In the genomic region with DNA sequence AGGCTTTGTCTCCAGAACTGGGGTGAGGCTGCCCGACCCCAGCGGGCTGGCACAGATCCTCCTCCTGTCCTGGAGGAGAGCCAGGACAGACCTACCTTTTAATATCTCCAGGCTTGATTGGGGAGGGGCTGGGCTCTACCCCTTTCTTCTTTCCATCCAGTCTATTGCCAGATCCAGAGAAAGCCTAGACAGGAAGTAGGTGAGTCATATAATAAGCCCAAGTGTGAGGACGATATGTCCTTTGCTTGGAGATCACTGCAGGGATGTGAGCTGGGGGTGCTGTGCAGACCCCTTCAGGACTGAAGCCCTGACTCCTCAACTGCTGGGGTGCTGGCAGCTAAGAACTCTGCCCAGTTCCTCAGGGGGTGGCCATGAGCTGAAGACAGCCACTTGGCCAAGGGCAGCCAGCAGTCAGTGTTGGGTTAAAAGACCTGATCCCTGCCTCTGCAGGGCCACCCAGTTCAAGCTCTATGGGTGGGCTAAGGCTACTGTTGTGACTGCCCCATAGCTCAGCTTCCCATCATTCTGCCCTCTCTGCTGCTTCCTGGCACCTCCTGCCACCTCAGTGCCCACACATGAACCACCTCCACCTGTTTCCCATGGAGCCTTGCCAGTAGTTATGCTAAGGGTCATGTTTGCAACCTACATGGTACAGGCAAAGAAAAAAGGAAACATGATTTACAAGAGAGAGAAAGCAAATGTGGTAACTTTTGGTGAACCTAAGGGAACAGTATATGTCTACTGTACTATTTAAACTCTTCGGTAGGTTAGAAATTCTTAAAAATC, we compare ENCODE assay signal across 23 cellular contexts. TPM values are rescaled to one million over a fixed set of nuclear protein-coding genes. Genes with fewer than 3 reads are reported as not detected.
DNase-seq lines count a peak whose midpoint lies in the region; ATAC-seq and TF ChIP-seq lines count a peak whose summit lies in the region.
"Had no signal": no experiment of that assay in that cellular context is flagged by ENCODE, and none has a peak within 500 bp of the region (broad histone marks: within the 10 kb centered on the region; RNA-seq: fewer than 3 reads in every experiment).

No MANE protein-coding gene starts in this region.

- TF ChIP-seq CTCF in GM23338 (conservative IDR thresholded peaks at IDR 0.05; ENCODE audit: low read depth in 2 of 2) = no peak

- H3K4me1 Mint-ChIP-seq in activated CD4-positive, alpha-beta memory T cell treated with anti-CD3 and anti-CD28 coated beads for 36 hours (ENCODE audit: low read depth) = peaks cover 2% of the 10 kb centered on the region
- no peaks in the 10 kb centered on the region for H3K4me1 Mint-ChIP-seq in activated CD4-positive, alpha-beta memory T cell treated with anti-CD3 and anti-CD28 coated beads, Interleukin-2, amount 10 ng/mL, durations not matched to agents 7 days and 5 days
- H3K4me1 Mint-ChIP-seq in central memory CD8-positive, alpha-beta T cell = no peaks in the 10 kb centered on the region
- H3K4me1 Mint-ChIP-seq in GM23338 = peaks cover 7% of the 10 kb centered on the region

- POLR2A ChIA-PET in activated CD4-positive, alpha-beta memory T cell treated with anti-CD3 and anti-CD28 coated beads for 36 hours (lab: Charles Lee) = interaction anchor here (0.5 to 0.6 kb wide), 2 partner anchors 18 to 52 kb away, joined by 3 read pairs; no protein-coding TSS in a partner anchor
- POLR2A ChIA-PET in activated CD4-positive, alpha-beta memory T cell treated with anti-CD3 and anti-CD28 coated beads, Interleukin-2, amount 10 ng/mL, durations not matched to agents 7 days and 5 days (lab: Charles Lee) = interaction anchor here (0.7 kb wide), 1 partner anchor 15 kb away, joined by 3 read pairs; no protein-coding TSS in a partner anchor

- H3K27ac Mint-ChIP-seq in activated CD4-positive, alpha-beta memory T cell treated with anti-CD3 and anti-CD28 coated beads for 36 hours = peak overlapping the region; percentile 23
- H3K27ac Mint-ChIP-seq in activated CD4-positive, alpha-beta memory T cell treated with anti-CD3 and anti-CD28 coated beads, Interleukin-2, amount 10 ng/mL, durations not matched to agents 7 days and 5 days = no peak overlapping the region
- H3K27ac Mint-ChIP-seq in central memory CD8-positive, alpha-beta T cell (ENCODE audit: low read depth) = peak overlapping the region; percentile 37
- H3K27ac Mint-ChIP-seq in GM23338 = no peak overlapping the region
- H3K27ac Mint-ChIP-seq: type B pancreatic cell had no signal

- H3K27me3 ChIP-seq in neuronal stem cell (ENCODE audit: control insufficient read depth in 3 of 3, insufficient read depth in 3 of 3, low read depth in 1 of 3, low read length in 3 of 3) (no peaks in the 10 kb centered on the region), GM23338 (ENCODE audit: insufficient read depth) (no peaks in the 10 kb centered on the region)
- H3K27me3 ChIP-seq: esophagus muscularis mucosa had no signal

- H2AFZ ChIP-seq in neuronal stem cell (ENCODE audit: low read length) = no peak overlapping the region
- no peak overlapping the region for H2AFZ ChIP-seq in GM23338

- H3K4me1 ChIP-seq in neuronal stem cell (ENCODE audit: control insufficient read depth in 2 of 2, insufficient read depth in 1 of 2, low read depth in 1 of 2, low read length in 2 of 2) = no peaks in the 10 kb centered on the region
- H3K4me1 ChIP-seq in GM23338 (ENCODE audit: insufficient read depth) = no peaks in the 10 kb centered on the region
- H3K4me1 ChIP-seq: esophagus muscularis mucosa had no signal

- H4K91ac ChIP-seq in neuronal stem cell (ENCODE audit: low read depth, low read length, poor library complexity) = no peak overlapping the region

- no peak overlapping the region for H4K8ac ChIP-seq in neuronal stem cell (ENCODE audit: low read depth, low read length)

- no peak overlapping the region for H2BK12ac ChIP-seq in neuronal stem cell (ENCODE audit: low read length)

- H2AK5ac ChIP-seq in neuronal stem cell (ENCODE audit: low read depth, low read length) = no peak overlapping the region

- H3K36me3 Mint-ChIP-seq in activated CD4-positive, alpha-beta memory T cell treated with anti-CD3 and anti-CD28 coated beads for 36 hours = peaks cover 41% of the 10 kb centered on the region
- peaks cover 59% of the 10 kb centered on the region for H3K36me3 Mint-ChIP-seq in activated CD4-positive, alpha-beta memory T cell treated with anti-CD3 and anti-CD28 coated beads, Interleukin-2, amount 10 ng/mL, durations not matched to agents 7 days and 5 days (ENCODE audit: low read depth)
- H3K36me3 Mint-ChIP-seq in central memory CD8-positive, alpha-beta T cell (ENCODE audit: insufficient read depth) = peaks cover 54% of the 10 kb centered on the region
- peaks cover 76% of the 10 kb centered on the region for H3K36me3 Mint-ChIP-seq in GM23338 (ENCODE audit: low read depth)

- H3K36me3 ChIP-seq in neuronal stem cell (replicated peaks in 1 of 2; ENCODE audit: control insufficient read depth in 2 of 2, insufficient read depth in 2 of 2, low read length in 2 of 2) = peaks cover 47 to 91% of the 10 kb centered on the region in 2 donors
- H3K36me3 ChIP-seq in GM23338 (ENCODE audit: insufficient read depth) = peaks cover 38% of the 10 kb centered on the region

- no CpG with 5 or more reads among the region's 4 CpGs for WGBS in neuronal stem cell (ENCODE audit: extremely low coverage in 2 of 2, insufficient read length in 2 of 2, insufficient replicate concordance in 1 of 2), 2 donors

- H3K4me3 ChIP-seq in neuronal stem cell (ENCODE audit: low read length in 2 of 2) = no peak overlapping the region
- no peak overlapping the region for H3K4me3 ChIP-seq in GM23338
- H3K4me3 ChIP-seq: esophagus muscularis mucosa had no signal

- H3K9me2 ChIP-seq in GM23338 (ENCODE audit: insufficient read depth) = no peaks in the 10 kb centered on the region

- no peaks in the 10 kb centered on the region for H3K9me3 Mint-ChIP-seq in activated CD4-positive, alpha-beta memory T cell treated with anti-CD3 and anti-CD28 coated beads for 36 hours
- no peaks in the 10 kb centered on the region for H3K9me3 Mint-ChIP-seq in activated CD4-positive, alpha-beta memory T cell treated with anti-CD3 and anti-CD28 coated beads, Interleukin-2, amount 10 ng/mL, durations not matched to agents 7 days and 5 days
- H3K9me3 Mint-ChIP-seq in central memory CD8-positive, alpha-beta T cell = no peaks in the 10 kb centered on the region
- H3K9me3 Mint-ChIP-seq in GM23338 = no peaks in the 10 kb centered on the region
- H3K9me3 Mint-ChIP-seq: type B pancreatic cell had no signal

- no peak overlapping the region for H3K9ac ChIP-seq in neuronal stem cell (ENCODE audit: low read depth, low read length, poor library complexity)

- H3K27me3 Mint-ChIP-seq in activated CD4-positive, alpha-beta memory T cell treated with anti-CD3 and anti-CD28 coated beads for 36 hours = no peaks in the 10 kb centered on the region
- no peaks in the 10 kb centered on the region for H3K27me3 Mint-ChIP-seq in activated CD4-positive, alpha-beta memory T cell treated with anti-CD3 and anti-CD28 coated beads, Interleukin-2, amount 10 ng/mL, durations not matched to agents 7 days and 5 days
- no peaks in the 10 kb centered on the region for H3K27me3 Mint-ChIP-seq in central memory CD8-positive, alpha-beta T cell
- peaks cover 2% of the 10 kb centered on the region for H3K27me3 Mint-ChIP-seq in GM23338 (ENCODE audit: insufficient read depth, low read depth, poor library complexity)
- H3K27me3 Mint-ChIP-seq: type B pancreatic cell had no signal

- H3F3A ChIP-seq in GM23338 (replicated peaks; ENCODE audit: low read depth) = 0 out of 2 replicates have a peak, but pooled peaks cover 3% of the 10 kb centered on the region

- H3K18ac ChIP-seq in neuronal stem cell (ENCODE audit: low read length) = no peak overlapping the region

- H3K4me3 Mint-ChIP-seq in activated CD4-positive, alpha-beta memory T cell treated with anti-CD3 and anti-CD28 coated beads for 36 hours = no peak overlapping the region
- H3K4me3 Mint-ChIP-seq in activated CD4-positive, alpha-beta memory T cell treated with anti-CD3 and anti-CD28 coated beads, Interleukin-2, amount 10 ng/mL, durations not matched to agents 7 days and 5 days = no peak overlapping the region
- no peak overlapping the region for H3K4me3 Mint-ChIP-seq in central memory CD8-positive, alpha-beta T cell
- H3K4me3 Mint-ChIP-seq in GM23338 = no peak overlapping the region
- H3K4me3 Mint-ChIP-seq: type B pancreatic cell had no signal

- H2BK5ac ChIP-seq in neuronal stem cell (ENCODE audit: low read length) = no peak overlapping the region

- H3K23ac ChIP-seq in neuronal stem cell (ENCODE audit: low read depth, low read length, poor library complexity) = peak overlapping the region; percentile 82

- no peak overlapping the region for H3K14ac ChIP-seq in neuronal stem cell (ENCODE audit: low read length)

- no peak for DNase-seq in activated CD4-positive, alpha-beta memory T cell treated with anti-CD3 and anti-CD28 coated beads for 36 hours
- no peak for DNase-seq in activated CD4-positive, alpha-beta memory T cell treated with anti-CD3 and anti-CD28 coated beads, Interleukin-2, amount 10 ng/mL, durations not matched to agents 7 days and 5 days
- peak; percentile 43 for DNase-seq in HT1080 (ENCODE audit: low read depth)
- no peak for DNase-seq in central memory CD8-positive, alpha-beta T cell (ENCODE audit: low spot score in 2 of 2)
- DNase-seq in neuronal stem cell (ENCODE audit: low spot score) = no peak
- DNase-seq in GM23338 (ENCODE audit: low spot score) = no peak
- DNase-seq: activated CD4-positive, alpha-beta T cell treated with anti-CD3 and anti-CD28 coated beads for 1 hour; activated effector memory CD4-positive, alpha-beta T cell treated with Interleukin-2 at 50 U/mL for 16 hours; amniotic stem cell; central memory CD4-positive, alpha-beta T cell; DMS53; effector CD8-positive, alpha-beta T cell; Karpas-422; kidney glomerular epithelial cell; NCI-H1092 treated with DMSO at 0.1 percent for 48 hours; NCI-H1930; NCI-H69; nucleus accumbens; SW 1271 had no signal

- H2BK120ac ChIP-seq in neuronal stem cell (ENCODE audit: low read depth, low read length) = no peak overlapping the region

- H3K79me1 ChIP-seq in neuronal stem cell (ENCODE audit: low read depth, low read length) = no peaks in the 10 kb centered on the region

- ATAC-seq in central memory CD8-positive, alpha-beta T cell (replicated peaks; ENCODE audit: extremely low read depth, poor library complexity, severe bottlenecking) = no peak
- no peak for ATAC-seq in HG02642 (IDR thresholded peaks at IDR 0.05; ENCODE audit: poor library complexity, unreplicated experiment)
- no peak for ATAC-seq in GM23338
- no peak for ATAC-seq in HG03460 (IDR thresholded peaks at IDR 0.05; ENCODE audit: unreplicated experiment)

- peaks cover 10% of the 10 kb centered on the region for H4K20me1 ChIP-seq in GM23338 (replicated peaks; ENCODE audit: insufficient read depth)

- H3K27ac ChIP-seq in neuronal stem cell (replicated peaks; ENCODE audit: low read length) (no peak overlapping the region), GM23338 (ENCODE audit: low read depth) (no peak overlapping the region)
- H3K27ac ChIP-seq: esophagus muscularis mucosa had no signal

- intact Hi-C loops in activated CD4-positive, alpha-beta memory T cell treated with anti-CD3 and anti-CD28 coated beads for 36 hours (cut with micrococcal nuclease) = no loop called here

- CTCF ChIA-PET in activated CD4-positive, alpha-beta memory T cell treated with anti-CD3 and anti-CD28 coated beads for 36 hours (lab: Charles Lee) = interaction anchor here (1.6 kb wide), 1 partner anchor 174 kb away, joined by 4 read pairs; no protein-coding TSS in a partner anchor
- CTCF ChIA-PET in activated CD4-positive, alpha-beta memory T cell treated with anti-CD3 and anti-CD28 coated beads, Interleukin-2, amount 10 ng/mL, durations not matched to agents 7 days and 5 days (lab: Charles Lee) = no interaction called here

- no peak overlapping the region for H3K4ac ChIP-seq in neuronal stem cell (ENCODE audit: low read length)

- H3K4me2 ChIP-seq in neuronal stem cell (ENCODE audit: insufficient read depth, low read length, poor library complexity, severe bottlenecking) = no peak overlapping the region
- no peak overlapping the region for H3K4me2 ChIP-seq in GM23338

- no peaks in the 10 kb centered on the region; the same call in 1 of the 2 replicates for H3K79me2 ChIP-seq in GM23338 (replicated peaks; ENCODE audit: insufficient read depth)

- H2BK15ac ChIP-seq in neuronal stem cell (ENCODE audit: low read length) = no peak overlapping the region

- H3K9me3 ChIP-seq in neuronal stem cell (replicated peaks in 1 of 2; ENCODE audit: control insufficient read depth in 2 of 2, insufficient read depth in 1 of 2, low read depth in 1 of 2, low read length in 2 of 2) = no peaks in the 10 kb centered on the region
- H3K9me3 ChIP-seq: esophagus muscularis mucosa had no signal

RNA-seq across cellular contexts. Expression of a gene that starts 8.3 kb away (rescaled TPM):
- 10 to 100 TPM; 23.3 to 23.5 TPM for total RNA-seq in activated CD4-positive, alpha-beta memory T cell treated with anti-CD3 and anti-CD28 coated beads for 36 hours
- total RNA-seq in activated CD4-positive, alpha-beta memory T cell treated with anti-CD3 and anti-CD28 coated beads, Interleukin-2, amount 10 ng/mL, durations not matched to agents 7 days and 5 days = 10 to 100 TPM; 31.8 to 32.9 TPM
- 35.9 and 45.7 TPM in 2 replicates for total RNA-seq in HT1080 (2014; rRNA removed; shearing (Covaris generic))
- 34.6 and 39.9 TPM in 2 replicates for polyA plus RNA-seq in HT1080 (2015; cell fraction: cytosol; rRNA removed)
- 14.0 and 14.8 TPM in 2 replicates for polyA plus RNA-seq in HT1080 (2015; cell fraction: nucleus; rRNA removed)
- 46.6 TPM for polyA plus RNA-seq in neuronal stem cell (2013, experiment 1 of 2)
- polyA plus RNA-seq in neuronal stem cell (2013, experiment 2 of 2) = 48.5 TPM
- total RNA-seq in GM23338 (2014; rRNA removed; shearing (Covaris generic)) = 24.5 and 40.2 TPM in 2 replicates
- 37.4 and 38.3 TPM in 2 replicates for polyA plus RNA-seq in GM23338 (2016; fragmentation: Nextera tagmentation; extraction: Ambion mirVana)

RNA-seq across cellular contexts. Expression of a gene that starts 23.2 kb away (rescaled TPM):
- total RNA-seq in activated CD4-positive, alpha-beta memory T cell treated with anti-CD3 and anti-CD28 coated beads for 36 hours = 10 to 100 TPM; 85.3 to 91.1 TPM
- 10 to 100 TPM; 62.1 to 65.6 TPM for total RNA-seq in activated CD4-positive, alpha-beta memory T cell treated with anti-CD3 and anti-CD28 coated beads, Interleukin-2, amount 10 ng/mL, durations not matched to agents 7 days and 5 days
- total RNA-seq in HT1080 (2014; rRNA removed; shearing (Covaris generic)) = 94.0 and 115 TPM in 2 replicates
- 52.7 and 70.3 TPM in 2 replicates for polyA plus RNA-seq in HT1080 (2015; cell fraction: cytosol; rRNA removed)
- polyA plus RNA-seq in HT1080 (2015; cell fraction: nucleus; rRNA removed) = 61.7 and 63.6 TPM in 2 replicates
- 62.6 TPM for polyA plus RNA-seq in neuronal stem cell (2013, experiment 1 of 2)
- 57.2 TPM for polyA plus RNA-seq in neuronal stem cell (2013, experiment 2 of 2)
- total RNA-seq in GM23338 (2014; rRNA removed; shearing (Covaris generic)) = 53.5 and 54.1 TPM in 2 replicates
- 80.3 and 93.8 TPM in 2 replicates for polyA plus RNA-seq in GM23338 (2016; fragmentation: Nextera tagmentation; extraction: Ambion mirVana)

RNA-seq across cellular contexts. Expression of a gene that starts 23.4 kb away (rescaled TPM):
- 10 to 100 TPM; 36.5 to 38.5 TPM for total RNA-seq in activated CD4-positive, alpha-beta memory T cell treated with anti-CD3 and anti-CD28 coated beads for 36 hours
- 10 to 100 TPM; 22.4 to 24.6 TPM for total RNA-seq in activated CD4-positive, alpha-beta memory T cell treated with anti-CD3 and anti-CD28 coated beads, Interleukin-2, amount 10 ng/mL, durations not matched to agents 7 days and 5 days
- total RNA-seq in HT1080 (2014; rRNA removed; shearing (Covaris generic)) = 47.3 and 63.5 TPM in 2 replicates
- 41.9 and 49.5 TPM in 2 replicates for polyA plus RNA-seq in HT1080 (2015; cell fraction: cytosol; rRNA removed)
- polyA plus RNA-seq in HT1080 (2015; cell fraction: nucleus; rRNA removed) = 21.3 and 24.9 TPM in 2 replicates
- polyA plus RNA-seq in neuronal stem cell (2013, experiment 1 of 2) = 19.6 TPM
- polyA plus RNA-seq in neuronal stem cell (2013, experiment 2 of 2) = 19.7 TPM
- total RNA-seq in GM23338 (2014; rRNA removed; shearing (Covaris generic)) = 15.2 and 15.5 TPM in 2 replicates
- polyA plus RNA-seq in GM23338 (2016; fragmentation: Nextera tagmentation; extraction: Ambion mirVana) = 53.5 and 56.1 TPM in 2 replicates

RNA-seq across cellular contexts. Expression of a gene that starts 23.9 kb away (rescaled TPM):
- total RNA-seq in activated CD4-positive, alpha-beta memory T cell treated with anti-CD3 and anti-CD28 coated beads for 36 hours = 100 to 1,000 TPM; 122 to 130 TPM
- 10 to 100 TPM; 53.2 to 56.2 TPM for total RNA-seq in activated CD4-positive, alpha-beta memory T cell treated with anti-CD3 and anti-CD28 coated beads, Interleukin-2, amount 10 ng/mL, durations not matched to agents 7 days and 5 days
- 56.6 and 59.7 TPM in 2 replicates for total RNA-seq in HT1080 (2014; rRNA removed; shearing (Covaris generic))
- polyA plus RNA-seq in HT1080 (2015; cell fraction: cytosol; rRNA removed) = 39.8 and 46.2 TPM in 2 replicates
- 51.6 and 61.3 TPM in 2 replicates for polyA plus RNA-seq in HT1080 (2015; cell fraction: nucleus; rRNA removed)
- 17.8 TPM for polyA plus RNA-seq in neuronal stem cell (2013, experiment 1 of 2)
- polyA plus RNA-seq in neuronal stem cell (2013, experiment 2 of 2) = 18.0 TPM
- total RNA-seq in GM23338 (2014; rRNA removed; shearing (Covaris generic)) = 23.8 and 29.0 TPM in 2 replicates
- polyA plus RNA-seq in GM23338 (2016; fragmentation: Nextera tagmentation; extraction: Ambion mirVana) = 30.3 and 30.4 TPM in 2 replicates

RNA-seq across cellular contexts. Expression of a gene that starts 24.2 kb away (rescaled TPM):
- 10 to 100 TPM; 28.3 to 30.6 TPM for total RNA-seq in activated CD4-positive, alpha-beta memory T cell treated with anti-CD3 and anti-CD28 coated beads for 36 hours
- total RNA-seq in activated CD4-positive, alpha-beta memory T cell treated with anti-CD3 and anti-CD28 coated beads, Interleukin-2, amount 10 ng/mL, durations not matched to agents 7 days and 5 days = 10 to 100 TPM; 52.0 to 52.8 TPM
- 26.6 and 28.6 TPM in 2 replicates for total RNA-seq in HT1080 (2014; rRNA removed; shearing (Covaris generic))
- polyA plus RNA-seq in HT1080 (2015; cell fraction: cytosol; rRNA removed) = 29.9 and 30.2 TPM in 2 replicates
- 19.5 and 19.7 TPM in 2 replicates for polyA plus RNA-seq in HT1080 (2015; cell fraction: nucleus; rRNA removed)
- polyA plus RNA-seq in neuronal stem cell (2013, experiment 1 of 2) = 21.9 TPM
- polyA plus RNA-seq in neuronal stem cell (2013, experiment 2 of 2) = 21.6 TPM
- 55.5 and 58.3 TPM in 2 replicates for total RNA-seq in GM23338 (2014; rRNA removed; shearing (Covaris generic))
- polyA plus RNA-seq in GM23338 (2016; fragmentation: Nextera tagmentation; extraction: Ambion mirVana) = 9.4 and 10.0 TPM in 2 replicates

Comparison
In these comparisons a context has a peak if more than half of its experiments do, and no peak if none do; other contexts are left out.
1. H3K27ac Mint-ChIP-seq: peak in activated CD4-positive, alpha-beta memory T cell treated with anti-CD3 and anti-CD28 coated beads for 36 hours (single experiment) and central memory CD8-positive, alpha-beta T cell (single experiment); none in activated CD4-positive, alpha-beta memory T cell treated with anti-CD3 and anti-CD28 coated beads, Interleukin-2, amount 10 ng/mL, durations not matched to agents 7 days and 5 days (single experiment) and GM23338 (single experiment).